11 cellular contexts compared by ENCODE assay signal in genomic region chr3:111610612-111611054, GRCh38. TPM values are rescaled to one million over a fixed set of nuclear protein-coding genes. Genes with fewer than 3 reads are reported as not detected.
A peak's percentile ranks its signal among the peaks of the same experiment; 100 is the strongest.
DNase-seq lines count a peak whose midpoint lies in the region; ATAC-seq, FAIRE-seq and TF ChIP-seq lines count a peak whose summit lies in the region.
"Had no signal": no experiment of that assay in that cellular context is flagged by ENCODE, and none has a peak within 500 bp of the region (broad histone marks: within the 10 kb centered on the region; RNA-seq: fewer than 3 reads in every experiment).

No MANE protein-coding gene starts in this region.

- peak overlapping the region in 1 of 2 donors; percentile 2 for H3K27ac ChIP-seq in breast epithelium

- peak overlapping the region; percentile 70 for H3K4me3 Mint-ChIP-seq in MCF 10A (ENCODE audit: unreplicated experiment)
- H3K4me3 Mint-ChIP-seq in activated T-cell treated with anti-CD3 and anti-CD28 coated beads, Interleukin-2, amount 50 U/mL, for 72 hours = peak overlapping the region; percentile 70 to 96
- H3K4me3 Mint-ChIP-seq in type B pancreatic cell = no peak overlapping the region

- no peak overlapping the region for H3K4me3 ChIP-seq in breast epithelium
- H3K4me3 ChIP-seq: vagina had no signal

- H3K4me1 Mint-ChIP-seq in MCF 10A (ENCODE audit: insufficient read depth, unreplicated experiment) = peaks cover 25% of the 10 kb centered on the region
- peaks cover 100% of the 10 kb centered on the region for H3K4me1 Mint-ChIP-seq in activated T-cell treated with anti-CD3 and anti-CD28 coated beads, Interleukin-2, amount 50 U/mL, for 72 hours (ENCODE audit: low read depth)
- no peaks in the 10 kb centered on the region for H3K4me1 Mint-ChIP-seq in type B pancreatic cell (ENCODE audit: unreplicated experiment)

- no peaks in the 10 kb centered on the region for H3K27me3 ChIP-seq in breast epithelium
- H3K27me3 ChIP-seq: vagina had no signal

- TF ChIP-seq CTCF in MCF 10A (IDR thresholded peaks at IDR 0.05; ENCODE audit: unreplicated experiment) (no peak), breast epithelium (IDR thresholded peaks at IDR 0.05) (no peak), type B pancreatic cell (conservative IDR thresholded peaks at IDR 0.05) (no peak), GM10266 (IDR thresholded peaks at IDR 0.05; ENCODE audit: control insufficient read depth, insufficient read depth, low read depth, missing control alignments) (no peak), D721Med (IDR thresholded peaks at IDR 0.05; ENCODE audit: insufficient read depth, missing control alignments) (no peak)

- H3K4me1 ChIP-seq in breast epithelium = no peaks in the 10 kb centered on the region
- H3K4me1 ChIP-seq: BE2C, vagina had no signal

- CTCF ChIA-PET in MCF 10A (lab: Yijun Ruan, JAX) = interaction anchor here (0.6 to 1.7 kb wide), 11 partner anchors 8 to 86 kb away, joined by 3 to 18 read pairs (median 3); partner anchors contain the start of gene ZBED2

- H3K9me3 Mint-ChIP-seq in MCF 10A (ENCODE audit: unreplicated experiment) (no peaks in the 10 kb centered on the region), type B pancreatic cell (no peaks in the 10 kb centered on the region)
- H3K9me3 Mint-ChIP-seq in activated T-cell treated with anti-CD3 and anti-CD28 coated beads, Interleukin-2, amount 50 U/mL, for 72 hours = no peaks in the 10 kb centered on the region

- POLR2A ChIA-PET in MCF 10A (lab: Yijun Ruan, JAX) = interaction anchor here (0.9 to 2.5 kb wide), 14 partner anchors 8 to 84 kb away, joined by 3 to 51 read pairs (median 5); partner anchors contain the start of gene ZBED2

- peak; percentile 19 for ATAC-seq in HG03469 (IDR thresholded peaks at IDR 0.05; ENCODE audit: unreplicated experiment)
- ATAC-seq in activated T-cell treated with anti-CD3 and anti-CD28 coated beads, Interleukin-2, amount 50 U/mL, for 72 hours (replicated peaks in 1 of 2) = peak; percentile 58 to 59

- TSS peak; percentile 52 for BruUV-seq in MCF 10A (replicated peaks; lab: Mats Ljungman, UMichigan)

- H3K27me3 Mint-ChIP-seq in MCF 10A (ENCODE audit: insufficient read depth, unreplicated experiment) (no peaks in the 10 kb centered on the region), type B pancreatic cell (peaks cover 3% of the 10 kb centered on the region)
- no peaks in the 10 kb centered on the region for H3K27me3 Mint-ChIP-seq in activated T-cell treated with anti-CD3 and anti-CD28 coated beads, Interleukin-2, amount 50 U/mL, for 72 hours (ENCODE audit: low read depth)

- intact Hi-C loops in MCF 10A (cut with micrococcal nuclease) (loop anchor here (2.0 kb wide), 1 partner anchor 26 kb away; no protein-coding TSS in a partner anchor), breast epithelium (cut with DNase I; ENCODE audit: low total_unique reads) (no loop called here)

- no peak for FAIRE-seq in D721Med (lab: Jason Lieb, UNC)

- H3K36me3 ChIP-seq in breast epithelium = no peaks in the 10 kb centered on the region
- H3K36me3 ChIP-seq: BE2C, vagina had no signal

- H3K27ac Mint-ChIP-seq in MCF 10A (ENCODE audit: low read depth, unreplicated experiment) (peak overlapping the region; percentile 89), type B pancreatic cell (peak overlapping the region; percentile 52)
- peak overlapping the region; percentile 100 for H3K27ac Mint-ChIP-seq in activated T-cell treated with anti-CD3 and anti-CD28 coated beads, Interleukin-2, amount 50 U/mL, for 72 hours

- no peaks in the 10 kb centered on the region for H3K9me3 ChIP-seq in breast epithelium
- H3K9me3 ChIP-seq: BE2C, vagina had no signal

- H3K36me3 Mint-ChIP-seq in MCF 10A (ENCODE audit: insufficient read depth, unreplicated experiment) = no peaks in the 10 kb centered on the region
- peaks cover 21 to 27% of the 10 kb centered on the region in 2 donors for H3K36me3 Mint-ChIP-seq in activated T-cell treated with anti-CD3 and anti-CD28 coated beads, Interleukin-2, amount 50 U/mL, for 72 hours (ENCODE audit: insufficient read depth in 2 of 2)
- no peaks in the 10 kb centered on the region for H3K36me3 Mint-ChIP-seq in type B pancreatic cell

- DNase-seq in MCF 10A (ENCODE audit: unreplicated experiment) (peak; percentile 94), breast epithelium (ENCODE audit: low spot score in 2 of 2) (no peak), type B pancreatic cell (ENCODE audit: extremely low spot score, unreplicated experiment) (no peak), GM10266 (ENCODE audit: extremely low spot score) (no peak), C1 segment of cervical spinal cord (lab: John Stamatoyannopoulos, UW) (no peak), D721Med (ENCODE audit: insufficient read length, low spot score) (no peak)
- peak; percentile 53 to 58 for DNase-seq in activated T-cell treated with anti-CD3 and anti-CD28 coated beads, Interleukin-2, amount 50 U/mL, for 72 hours
- DNase-seq: BE2C had no signal

- no peak for TF ChIP-seq POLR2A in breast epithelium (IDR thresholded peaks at IDR 0.05)

RNA-seq across cellular contexts. Expression of gene ZBED2, which starts 15.5 kb away (rescaled TPM):
- 6.5 and 19.0 TPM in 2 replicates for total RNA-seq in MCF 10A (2022)
- not detected for total RNA-seq in breast epithelium
- total RNA-seq in activated T-cell treated with anti-CD3 and anti-CD28 coated beads, Interleukin-2, amount 50 U/mL, for 72 hours = 100 to 1,000 TPM; 360 to 597 TPM
- total RNA-seq in type B pancreatic cell (ENCODE audit: low replicate concordance) = 2.2 and 3.3 TPM in 2 replicates
- total RNA-seq: HT-29 had no signal

Comparison
In these comparisons a context has a peak if more than half of its experiments do, and no peak if none do; other contexts are left out.
1. DNase-seq: peak in MCF 10A (single experiment) and activated T-cell treated with anti-CD3 and anti-CD28 coated beads, Interleukin-2, amount 50 U/mL, for 72 hours (2 of 2); none in breast epithelium (0 of 2), type B pancreatic cell (single experiment), GM10266 (single experiment), C1 segment of cervical spinal cord (0 of 14) and D721Med (single experiment).
2. RNA of gene ZBED2, which starts 15.5 kb away (total RNA-seq): 360 to 597 TPM in activated T-cell treated with anti-CD3 and anti-CD28 coated beads, Interleukin-2, amount 50 U/mL, for 72 hours; 6.5 to 19.0 TPM in MCF 10A, 2.2 to 3.3 TPM in type B pancreatic cell and not detected in breast epithelium; every median in the first group is over 10 times any median in the second.
3. Peak in every context shown above with its lines, with median percentiles within 50 percentile points of each other: H3K27ac Mint-ChIP-seq.